ENCODE assay signal across 11 cellular contexts in the genomic region with DNA sequence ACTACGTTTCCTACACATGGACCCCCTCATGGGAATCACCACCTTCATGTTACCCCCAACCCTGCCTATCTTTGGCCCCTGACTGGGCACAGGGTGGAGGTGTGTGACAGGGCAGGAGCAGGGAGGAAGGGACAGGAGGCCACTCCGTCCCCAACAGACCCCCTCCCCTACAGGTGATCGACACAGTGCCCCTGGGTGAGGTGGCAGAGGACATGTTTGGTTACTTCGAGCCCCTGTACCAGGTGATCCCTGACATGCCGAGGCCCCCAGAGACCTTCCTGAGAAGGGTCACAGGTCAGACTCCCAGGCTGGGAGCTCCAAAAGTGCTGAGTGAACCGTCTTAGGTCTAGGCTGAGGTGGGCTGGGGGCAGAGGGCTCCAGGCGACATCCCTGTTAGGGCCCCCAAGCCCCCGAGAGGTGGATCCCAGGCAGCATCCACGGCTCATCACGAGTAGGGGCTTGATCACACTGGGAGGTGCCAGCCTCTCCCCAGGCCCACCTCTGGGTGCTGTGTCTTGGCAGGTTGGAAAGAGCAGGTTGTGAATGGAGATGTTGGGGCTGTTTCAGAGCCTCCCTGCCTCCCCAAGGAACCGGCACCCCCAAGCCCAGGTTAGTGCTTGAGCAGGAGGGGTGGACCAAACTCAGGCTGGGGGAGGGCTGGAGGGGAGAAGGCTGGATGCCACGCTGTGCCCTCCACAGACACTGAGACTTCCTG. TPM values are rescaled to one million over a fixed set of nuclear protein-coding genes. Genes with fewer than 3 reads are reported as not detected.
A peak's percentile ranks its signal among the peaks of the same experiment; 100 is the strongest.
DNase-seq lines count a peak whose midpoint lies in the region; ATAC-seq, FAIRE-seq and TF ChIP-seq lines count a peak whose summit lies in the region.
"Had no signal": no experiment of that assay in that cellular context is flagged by ENCODE, and none has a peak within 500 bp of the region (broad histone marks: within the 10 kb centered on the region; RNA-seq: fewer than 3 reads in every experiment).

No MANE protein-coding gene starts in this region.

- no peak for FAIRE-seq in kidney (lab: Jason Lieb, UNC)

- peaks cover 0 to 4% of the 10 kb centered on the region in 2 donors for H3K36me3 ChIP-seq in kidney (ENCODE audit: control insufficient read depth in 1 of 2, insufficient read depth in 2 of 2, low read length in 2 of 2)

- peak overlapping the region in 1 of 2 donors; percentile 92 for H3K4me3 ChIP-seq in kidney (ENCODE audit: low read length in 2 of 2)

- no peaks in the 10 kb centered on the region for H3K9me3 Mint-ChIP-seq in activated naive CD4-positive, alpha-beta T cell treated with anti-CD3 and anti-CD28 coated beads for 36 hours
- no peaks in the 10 kb centered on the region for H3K9me3 Mint-ChIP-seq in WTC11
- H3K9me3 Mint-ChIP-seq in stimulated activated memory B cell treated with anti-CD40 and anti-IgM and Interleukin-4, amounts not matched to agents 10 μg/mL and 1 μg/mL and 100 μg/mL, for 72 hours, result no peaks in the 10 kb centered on the region

- H3K36me3 Mint-ChIP-seq in activated naive CD4-positive, alpha-beta T cell treated with anti-CD3 and anti-CD28 coated beads for 36 hours (ENCODE audit: low read depth), result no peaks in the 10 kb centered on the region
- peaks cover 3% of the 10 kb centered on the region; the same call in 1 of the 2 replicates for H3K36me3 Mint-ChIP-seq in WTC11
- peaks cover 8% of the 10 kb centered on the region for H3K36me3 Mint-ChIP-seq in stimulated activated memory B cell treated with anti-CD40 and anti-IgM and Interleukin-4, amounts not matched to agents 10 μg/mL and 1 μg/mL and 100 μg/mL, for 72 hours

- H3K4me1 ChIP-seq in kidney (ENCODE audit: control insufficient read depth in 1 of 2, insufficient read depth in 1 of 2, low read depth in 1 of 2, low read length in 2 of 2), result peaks cover 6 to 15% of the 10 kb centered on the region in 2 donors

- peak overlapping the region in 1 of 2 donors; percentile 83 for H3K9ac ChIP-seq in kidney (ENCODE audit: low read length in 2 of 2)

- DNase-seq in activated naive CD4-positive, alpha-beta T cell treated with anti-CD3 and anti-CD28 coated beads for 36 hours, result no peak
- DNase-seq in activated naive CD4-positive, alpha-beta T cell treated with Interleukin-2 at 50 U/mL for 16 hours, result no peak
- DNase-seq in WTC11 (ENCODE audit: low spot score), result no peak
- peak; percentile 65 for DNase-seq in kidney
- no peak for DNase-seq in DMS153 treated with DMSO at 0.1 percent for 48 hours (lab: John Stamatoyannopoulos, UW; ENCODE audit: unreplicated experiment)
- no peak for DNase-seq in caudate nucleus (lab: John Stamatoyannopoulos, UW)
- DNase-seq: erythroblast, midbrain, NCI-H187 treated with DMSO at 0.1 percent for 48 hours had no signal

- intact Hi-C loops in activated naive CD4-positive, alpha-beta T cell treated with anti-CD3 and anti-CD28 coated beads for 36 hours (cut with micrococcal nuclease), result no loop called here
- intact Hi-C loops in kidney (cut with DNase I), result loop anchor here (10.0 kb wide), 1 partner anchor 58 kb away; no protein-coding TSS in a partner anchor

- no peak for ATAC-seq in WTC11
- ATAC-seq in stimulated activated memory B cell treated with anti-CD40 and anti-IgM and Interleukin-4, amounts not matched to agents 10 μg/mL and 1 μg/mL and 100 μg/mL, for 72 hours, result no peak
- no peak for ATAC-seq in HG03045 (IDR thresholded peaks at IDR 0.05; ENCODE audit: unreplicated experiment)

- no peaks in the 10 kb centered on the region for H3K9me3 ChIP-seq in kidney (ENCODE audit: control insufficient read depth in 1 of 2, low read length in 2 of 2)

- POLR2A ChIA-PET in WTC11 (lab: Charles Lee), result interaction anchor here (1.5 to 2.1 kb wide), 2 partner anchors 13 to 35 kb away, joined by 9 to 39 read pairs; partner anchors contain the start of gene HEXIM1

- H3K27ac Mint-ChIP-seq in activated naive CD4-positive, alpha-beta T cell treated with anti-CD3 and anti-CD28 coated beads for 36 hours, result no peak overlapping the region
- H3K27ac Mint-ChIP-seq in WTC11, result no peak overlapping the region
- H3K27ac Mint-ChIP-seq in stimulated activated memory B cell treated with anti-CD40 and anti-IgM and Interleukin-4, amounts not matched to agents 10 μg/mL and 1 μg/mL and 100 μg/mL, for 72 hours, result peak overlapping the region; percentile 73

- peaks cover 8% of the 10 kb centered on the region for H3K4me1 Mint-ChIP-seq in activated naive CD4-positive, alpha-beta T cell treated with anti-CD3 and anti-CD28 coated beads for 36 hours (ENCODE audit: low read depth)
- peaks cover 7% of the 10 kb centered on the region; the same call in 1 of the 2 replicates for H3K4me1 Mint-ChIP-seq in WTC11
- peaks cover 13% of the 10 kb centered on the region for H3K4me1 Mint-ChIP-seq in stimulated activated memory B cell treated with anti-CD40 and anti-IgM and Interleukin-4, amounts not matched to agents 10 μg/mL and 1 μg/mL and 100 μg/mL, for 72 hours

- H3K27me3 Mint-ChIP-seq in activated naive CD4-positive, alpha-beta T cell treated with anti-CD3 and anti-CD28 coated beads for 36 hours (ENCODE audit: low read depth), result no peaks in the 10 kb centered on the region
- H3K27me3 Mint-ChIP-seq in WTC11 (ENCODE audit: low read depth), result no peaks in the 10 kb centered on the region; the same call in 1 of the 2 replicates
- H3K27me3 Mint-ChIP-seq in stimulated activated memory B cell treated with anti-CD40 and anti-IgM and Interleukin-4, amounts not matched to agents 10 μg/mL and 1 μg/mL and 100 μg/mL, for 72 hours, result no peaks in the 10 kb centered on the region

- no peak for TF ChIP-seq CTCF in WTC11 (IDR thresholded peaks at IDR 0.05)
- TF ChIP-seq CTCF in kidney (IDR thresholded peaks at IDR 0.05; ENCODE audit: borderline replicate concordance, extremely low read depth, insufficient read depth), result no peak

- CTCF ChIA-PET in activated naive CD4-positive, alpha-beta T cell treated with anti-CD3 and anti-CD28 coated beads for 36 hours (lab: Charles Lee), result interaction anchor here (0.5 to 10.2 kb wide), 6 partner anchors 18 to 264 kb away, joined by 3 to 255 read pairs (median 16); partner anchors contain the start of genes HEXIM1 and HEXIM2
- CTCF ChIA-PET in WTC11 (lab: Charles Lee), result interaction anchor here (0.8 to 7.6 kb wide), 6 partner anchors 14 to 117 kb away, joined by 3 to 531 read pairs (median 27); partner anchors contain the start of gene HEXIM1

- H3K27ac ChIP-seq in kidney (ENCODE audit: low read depth in 2 of 2, low read length in 2 of 2), result peak overlapping the region; percentile 85 to 91
- H3K27ac ChIP-seq in caudate nucleus (ENCODE audit: low read depth, low read length), result no peak overlapping the region

- peak overlapping the region; percentile 90 for H3K4me3 Mint-ChIP-seq in activated naive CD4-positive, alpha-beta T cell treated with anti-CD3 and anti-CD28 coated beads for 36 hours
- peak overlapping the region; percentile 72 for H3K4me3 Mint-ChIP-seq in WTC11
- H3K4me3 Mint-ChIP-seq in stimulated activated memory B cell treated with anti-CD40 and anti-IgM and Interleukin-4, amounts not matched to agents 10 μg/mL and 1 μg/mL and 100 μg/mL, for 72 hours, result peak overlapping the region; percentile 93

TF ChIP-seq in WTC11, 78 proteins besides CTCF, POLR2A, EP300 and RAD21 (continues in another document):
- TF ChIP-seq JAZF1 (CRISPR knock-in tag; IDR thresholded peaks at IDR 0.05), result no peak
- no peak for TF ChIP-seq ERG (CRISPR knock-in tag; IDR thresholded peaks at IDR 0.05)
- no peak for TF ChIP-seq RORB (CRISPR knock-in tag; IDR thresholded peaks at IDR 0.05)
- no peak for TF ChIP-seq NR1H2 (CRISPR knock-in tag; IDR thresholded peaks at IDR 0.05)
- TF ChIP-seq IRF1 (CRISPR knock-in tag; IDR thresholded peaks at IDR 0.05), result no peak
- TF ChIP-seq ZNF121 (CRISPR knock-in tag; IDR thresholded peaks at IDR 0.05), result no peak
- TF ChIP-seq, protein P1, sequence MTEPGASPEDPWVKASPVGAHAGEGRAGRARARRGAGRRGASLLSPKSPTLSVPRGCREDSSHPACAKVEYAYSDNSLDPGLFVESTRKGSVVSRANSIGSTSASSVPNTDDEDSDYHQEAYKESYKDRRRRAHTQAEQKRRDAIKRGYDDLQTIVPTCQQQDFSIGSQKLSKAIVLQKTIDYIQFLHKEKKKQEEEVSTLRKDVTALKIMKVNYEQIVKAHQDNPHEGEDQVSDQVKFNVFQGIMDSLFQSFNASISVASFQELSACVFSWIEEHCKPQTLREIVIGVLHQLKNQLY (CRISPR knock-in tag; IDR thresholded peaks at IDR 0.05), result no peak
- TF ChIP-seq GABPB1 (CRISPR knock-in tag; IDR thresholded peaks at IDR 0.05), result no peak

RNA-seq across cellular contexts. Expression of gene ACBD4, which starts 1.5 kb away (rescaled TPM):
- 10 to 100 TPM; 12.3 to 12.7 TPM for total RNA-seq in activated naive CD4-positive, alpha-beta T cell treated with anti-CD3 and anti-CD28 coated beads for 36 hours
- total RNA-seq in WTC11 (2021) (12.7 to 21.0 TPM (median 21.0 TPM) in 3 replicates), kidney (19.2 TPM)
- polyA plus RNA-seq in kidney (ENCODE audit: insufficient read depth, low read depth, low replicate concordance), result 46.3 TPM

RNA-seq across cellular contexts. Expression of gene PLCD3, which starts 4.7 kb away (rescaled TPM):
- total RNA-seq in activated naive CD4-positive, alpha-beta T cell treated with anti-CD3 and anti-CD28 coated beads for 36 hours, result 1 to 10 TPM; 2.4 TPM
- total RNA-seq in WTC11 (2021) (45.9 to 55.8 TPM (median 55.8 TPM) in 3 replicates), kidney (111 TPM)
- polyA plus RNA-seq in kidney (ENCODE audit: insufficient read depth, low read depth, low replicate concordance), result 14.8 TPM

RNA-seq across cellular contexts. Expression of gene HEXIM1, which starts 11.3 kb away (rescaled TPM):
- 10 to 100 TPM; 24.3 to 24.7 TPM for total RNA-seq in activated naive CD4-positive, alpha-beta T cell treated with anti-CD3 and anti-CD28 coated beads for 36 hours
- 29.6 to 36.9 TPM (median 35.2 TPM) in 3 replicates for total RNA-seq in WTC11 (2021)
- 34.7 TPM for total RNA-seq in kidney
- polyA plus RNA-seq in kidney (ENCODE audit: insufficient read depth, low read depth, low replicate concordance), result 25.0 TPM

RNA-seq across cellular contexts. Expression of gene HEXIM2, which starts 24.7 kb away (rescaled TPM):
- total RNA-seq in activated naive CD4-positive, alpha-beta T cell treated with anti-CD3 and anti-CD28 coated beads for 36 hours, result 1 to 10 TPM; 3.5 TPM
- total RNA-seq in WTC11 (2021), result 11.9 to 16.1 TPM (median 12.2 TPM) in 3 replicates
- total RNA-seq in kidney, result 6.2 TPM
- 29.1 TPM for polyA plus RNA-seq in kidney (ENCODE audit: insufficient read depth, low read depth, low replicate concordance)

Comparison
In these comparisons a context has a peak if more than half of its experiments do, and no peak if none do; other contexts are left out.
1. RNA of gene PLCD3, which starts 4.7 kb away (total RNA-seq): 111 TPM in kidney (single experiment) and 45.9 to 55.8 TPM in WTC11; 2.4 TPM in activated naive CD4-positive, alpha-beta T cell treated with anti-CD3 and anti-CD28 coated beads for 36 hours; every median in the first group is over 10 times any median in the second.
2. Peak in every context shown above with its lines, with median percentiles within 50 percentile points of each other: H3K4me3 Mint-ChIP-seq.